Comparison of ENCODE assay signal across 28 cellular contexts in genomic region chr6:26113570-26113969, GRCh38.
"Had no signal": no experiment of that assay in that cellular context is flagged by ENCODE, and none has a peak within 500 bp of the region (broad histone marks: within the 10 kb centered on the region; RNA-seq: fewer than 3 reads in every experiment).

No MANE protein-coding gene starts in this region.

- H3K36me3 Mint-ChIP-seq: mesothelial cell of epicardium; naive B cell; natural killer cell; stimulated activated memory B cell treated with anti-CD40 and anti-IgM and Interleukin-4, amounts not matched to agents 10 μg/mL and 1 μg/mL and 100 μg/mL, for 72 hours had no signal

- H3K9me3 Mint-ChIP-seq: mesothelial cell of epicardium; naive B cell; natural killer cell; stimulated activated memory B cell treated with anti-CD40 and anti-IgM and Interleukin-4, amounts not matched to agents 10 μg/mL and 1 μg/mL and 100 μg/mL, for 72 hours had no signal

- H3K4me3 ChIP-seq: left lung, lower lobe of right lung, ovary, prostate gland, sigmoid colon, spleen, stomach, testis, thyroid gland, transverse colon, upper lobe of left lung, vagina had no signal

- H3K27ac Mint-ChIP-seq: mesothelial cell of epicardium; natural killer cell; nephron progenitor cell; stimulated activated memory B cell treated with anti-CD40 and anti-IgM and Interleukin-4, amounts not matched to agents 10 μg/mL and 1 μg/mL and 100 μg/mL, for 72 hours had no signal

- FAIRE-seq: kidney had no signal

- H3K4me1 Mint-ChIP-seq: naive B cell; natural killer cell; nephron progenitor cell; stimulated activated memory B cell treated with anti-CD40 and anti-IgM and Interleukin-4, amounts not matched to agents 10 μg/mL and 1 μg/mL and 100 μg/mL, for 72 hours had no signal

- H3K4me1 ChIP-seq: left lung, lower lobe of right lung, prostate gland, sigmoid colon, spleen, testis, transverse colon, upper lobe of left lung, vagina had no signal

- H3K9me3 ChIP-seq: left lung, lower lobe of right lung, ovary, prostate gland, sigmoid colon, spleen, stomach, testis, thyroid gland, transverse colon, upper lobe of left lung, vagina had no signal

- H3K27me3 Mint-ChIP-seq: naive B cell; stimulated activated memory B cell treated with anti-CD40 and anti-IgM and Interleukin-4, amounts not matched to agents 10 μg/mL and 1 μg/mL and 100 μg/mL, for 72 hours had no signal

- ATAC-seq: left colon; left lung; lower lobe of right lung; natural killer cell; right cardiac atrium; stimulated activated memory B cell treated with anti-CD40 and anti-IgM and Interleukin-4, amounts not matched to agents 10 μg/mL and 1 μg/mL and 100 μg/mL, for 72 hours; stimulated activated naive CD8-positive, alpha-beta T cell treated with anti-CD3 and anti-CD28 coated beads, Interleukin-15, Interleukin-2, amounts not matched to agents 100 U/mL and 50 U/mL, for 24 hours had no signal

- H3K4me3 Mint-ChIP-seq: mesothelial cell of epicardium; naive B cell; natural killer cell; nephron progenitor cell; stimulated activated memory B cell treated with anti-CD40 and anti-IgM and Interleukin-4, amounts not matched to agents 10 μg/mL and 1 μg/mL and 100 μg/mL, for 72 hours had no signal

- H3K27me3 ChIP-seq: left lung, ovary, sigmoid colon, spleen, stomach, testis, thyroid gland, transverse colon, upper lobe of left lung, vagina had no signal

- H3K36me3 ChIP-seq: left lung, lower lobe of right lung, ovary, prostate gland, sigmoid colon, spleen, stomach, thyroid gland, transverse colon, upper lobe of left lung, vagina had no signal

- DNase-seq: hippocampal formation; kidney; left colon; left lung; lower lobe of right lung; mammary epithelial cell; mesendoderm; naive B cell; natural killer cell; nephron progenitor cell; ovary; retina; right cardiac atrium; sigmoid colon; small intestine; spleen; stimulated activated CD4-positive, alpha-beta T cell treated with anti-CD3 and anti-CD28 coated beads, Interleukin-4, amount 100 ng/mL, for 4 hours; stimulated activated CD8-positive, alpha-beta memory T cell treated with anti-CD3 and anti-CD28 coated beads, Interleukin-4, amount 100 ng/mL, for 48 hours; stimulated activated naive CD8-positive, alpha-beta T cell treated with anti-CD3 and anti-CD28 coated beads, Interleukin-15, Interleukin-2, amounts not matched to agents 100 U/mL and 50 U/mL, for 24 hours; stomach; testis; thyroid gland; transverse colon; upper lobe of left lung had no signal

- H3K27ac ChIP-seq: left lung, lower lobe of right lung, ovary, prostate gland, sigmoid colon, spleen, stomach, testis, thyroid gland, transverse colon, upper lobe of left lung, vagina had no signal
